ENCODE assay signal across 1 cellular context in genomic region chr10:48525113-48525512, GRCh38.
TF ChIP-seq lines count a peak whose summit lies in the region.

No MANE protein-coding gene starts in this region.

TF ChIP-seq in IMR-90, 13 proteins besides CTCF, POLR2A, EP300 and RAD21 (continued from another document):
- TF ChIP-seq BHLHE40 (IDR thresholded peaks at IDR 0.05; ENCODE audit: low read depth, low read length), result no peak
- TF ChIP-seq RFX5 (IDR thresholded peaks at IDR 0.05; ENCODE audit: low read depth, low read length), result no peak
- no peak for TF ChIP-seq ELK1 (IDR thresholded peaks at IDR 0.05; ENCODE audit: borderline replicate concordance, low read depth, low read length)
- TF ChIP-seq CEBPB (IDR thresholded peaks at IDR 0.05; ENCODE audit: low read depth, low read length), result no peak
- TF ChIP-seq MAFK (IDR thresholded peaks at IDR 0.05; ENCODE audit: low read depth, low read length), result no peak
- no peak for TF ChIP-seq MXI1 (IDR thresholded peaks at IDR 0.05; ENCODE audit: borderline replicate concordance, low read depth, low read length)
- TF ChIP-seq, protein P1, sequence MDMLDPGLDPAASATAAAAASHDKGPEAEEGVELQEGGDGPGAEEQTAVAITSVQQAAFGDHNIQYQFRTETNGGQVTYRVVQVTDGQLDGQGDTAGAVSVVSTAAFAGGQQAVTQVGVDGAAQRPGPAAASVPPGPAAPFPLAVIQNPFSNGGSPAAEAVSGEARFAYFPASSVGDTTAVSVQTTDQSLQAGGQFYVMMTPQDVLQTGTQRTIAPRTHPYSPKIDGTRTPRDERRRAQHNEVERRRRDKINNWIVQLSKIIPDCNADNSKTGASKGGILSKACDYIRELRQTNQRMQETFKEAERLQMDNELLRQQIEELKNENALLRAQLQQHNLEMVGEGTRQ (IDR thresholded peaks at IDR 0.05; ENCODE audit: low read depth, low read length), result no peak
- TF ChIP-seq NFE2L2 (IDR thresholded peaks at IDR 0.05; ENCODE audit: low read depth, low read length), result no peak
- no peak for TF ChIP-seq FOS (IDR thresholded peaks at IDR 0.05; ENCODE audit: low read depth, low read length)
- no peak for TF ChIP-seq CHD1 (IDR thresholded peaks at IDR 0.05; ENCODE audit: low read depth, low read length)
- TF ChIP-seq RCOR1 (IDR thresholded peaks at IDR 0.05; ENCODE audit: insufficient replicate concordance, low read length), result no peak
- no peak for TF ChIP-seq MAZ (IDR thresholded peaks at IDR 0.05; ENCODE audit: borderline replicate concordance, low read depth, low read length)
